13 cellular contexts compared by ENCODE assay signal in genomic region chr1:31736675-31737074, GRCh38. TPM values are rescaled to one million over a fixed set of nuclear protein-coding genes. Genes with fewer than 3 reads are reported as not detected.
DNase-seq lines count a peak whose midpoint lies in the region; ATAC-seq, FAIRE-seq and TF ChIP-seq lines count a peak whose summit lies in the region.
"Had no signal": no experiment of that assay in that cellular context is flagged by ENCODE, and none has a peak within 500 bp of the region (broad histone marks: within the 10 kb centered on the region; RNA-seq: fewer than 3 reads in every experiment).

No MANE protein-coding gene starts in this region.

- H3K27me3 Mint-ChIP-seq in immature natural killer cell (ENCODE audit: low read depth in 3 of 3) (peaks cover 0 to 4% (median 2%) of the 10 kb centered on the region in 3 donors), Calu3 (ENCODE audit: unreplicated experiment) (peaks cover 77% of the 10 kb centered on the region)

- FAIRE-seq in K562 (lab: Jason Lieb, UNC) = no peak

- H3K4me1 Mint-ChIP-seq in immature natural killer cell (peaks cover 0 to 3% of the 10 kb centered on the region in 2 donors), Calu3 (ENCODE audit: low read depth, unreplicated experiment) (peaks cover 19% of the 10 kb centered on the region)

- H3K9me3 Mint-ChIP-seq in immature natural killer cell = no peaks in the 10 kb centered on the region
- no peaks in the 10 kb centered on the region for H3K9me3 Mint-ChIP-seq in Calu3 (ENCODE audit: low read depth, unreplicated experiment)

- H2AFZ ChIP-seq in K562 (ENCODE audit: low read depth, low read length) = no peak overlapping the region

- H3K9me3 ChIP-seq in K562 (replicated peaks; ENCODE audit: control insufficient read depth, insufficient read depth, low read depth, low read length) = no peaks in the 10 kb centered on the region

- POLR2A ChIA-PET in K562 (lab: Yijun Ruan, JAX) = interaction anchor here (1.1 to 1.4 kb wide), 2 partner anchors 9 to 18 kb away, joined by 3 to 6 read pairs; no protein-coding TSS in a partner anchor

- H3K9me1 ChIP-seq in K562 (ENCODE audit: control insufficient read depth, insufficient read depth, low read length) = no peaks in the 10 kb centered on the region

- H3K27me3 ChIP-seq in K562 (ENCODE audit: control insufficient read depth in 2 of 2, insufficient read depth in 2 of 2, low read length in 2 of 2) = peaks cover 61 to 91% of the 10 kb centered on the region in 2 experiments
- H3K27me3 ChIP-seq: cardiac muscle cell had no signal

- 0 out of 4 replicates have a peak overlapping the region, but pooled peaks of 1 of the 2 experiments have one; percentile 10 for H3K9ac ChIP-seq in K562 (ENCODE audit: insufficient read depth in 1 of 2, low read depth in 2 of 2, low read length in 2 of 2)

- CTCF ChIA-PET in K562 (lab: Yijun Ruan, JAX; ENCODE audit: low intra/inter-chr PET ratio) = no interaction called here
- CTCF ChIA-PET in Calu3 (lab: Charles Lee) = no interaction called here

- DNase-seq in stimulated activated CD8-positive, alpha-beta memory T cell treated with anti-CD3 and anti-CD28 coated beads, Interleukin-12 subunit alpha, Interleukin-12 subunit beta, amount 100 ng/mL, for 4 hours (ENCODE audit: low read depth) = peak; percentile 56
- no peak for DNase-seq in stimulated activated CD8-positive, alpha-beta memory T cell treated with anti-CD3 and anti-CD28 coated beads, Interleukin-4, amount 100 ng/mL, for 48 hours
- DNase-seq in K562 (ENCODE audit: extremely low read depth in 1 of 4, low spot score in 3 of 4) = no peak
- DNase-seq in nucleus accumbens (lab: John Stamatoyannopoulos, UW) = peak in 30 of 56 donors; percentile 9 to 80 (median 45)
- no peak for DNase-seq in mucosa of gallbladder (ENCODE audit: low spot score)
- DNase-seq in immature natural killer cell = no peak
- no peak for DNase-seq in Calu3
- DNase-seq: NCI-H345, T-helper 9 cell had no signal

- no peak for TF ChIP-seq EP300 in K562 (IDR thresholded peaks at IDR 0.05; ENCODE audit: low read length)

- TF ChIP-seq CTCF in K562 (IDR thresholded peaks at IDR 0.05 in 2 of 3, conservative IDR thresholded peaks at IDR 0.05 in 1 of 3; ENCODE audit: insufficient read depth in 2 of 3, low read depth in 1 of 3, low read length in 3 of 3) = no peak
- no peak for TF ChIP-seq CTCF in Calu3 (IDR thresholded peaks at IDR 0.05; ENCODE audit: unreplicated experiment)

- no peak for ATAC-seq in K562
- ATAC-seq in HG03159 (IDR thresholded peaks at IDR 0.05; ENCODE audit: unreplicated experiment) = no peak
- ATAC-seq: Panc1 had no signal

- peaks cover 18% of the 10 kb centered on the region for H4K20me1 ChIP-seq in K562 (replicated peaks; ENCODE audit: control insufficient read depth, insufficient read depth, low read length)

- intact Hi-C loops in K562 (cut with micrococcal nuclease) = no loop called here
- intact Hi-C loops in Calu3 (cut with micrococcal nuclease; ENCODE audit: unreplicated experiment) = no loop called here

- peaks cover 0 to 24% of the 10 kb centered on the region in 2 experiments; a peak in 1 of 5 replicates for H3K4me1 ChIP-seq in K562 (replicated peaks in 1 of 2; ENCODE audit: control insufficient read depth in 2 of 2, insufficient read depth in 2 of 2, low read length in 2 of 2)

- no peaks in the 10 kb centered on the region for H3K79me2 ChIP-seq in K562 (ENCODE audit: control insufficient read depth, insufficient read depth, low read length)

- H3K36me3 Mint-ChIP-seq in immature natural killer cell (peaks cover 0 to 19% (median 13%) of the 10 kb centered on the region in 3 donors), Calu3 (ENCODE audit: insufficient read depth, unreplicated experiment) (no peaks in the 10 kb centered on the region)

- TF ChIP-seq RAD21 in K562 (CRISPR knock-in tag; conservative IDR thresholded peaks at IDR 0.05 in 1 of 2, IDR thresholded peaks at IDR 0.05 in 1 of 2) = no peak

- H3K4me3 ChIP-seq in K562 = no peak overlapping the region
- H3K4me3 ChIP-seq: cardiac muscle cell had no signal

- no peak overlapping the region for H3K27ac ChIP-seq in K562 (ENCODE audit: extremely low read depth, low read depth, low read length)
- H3K27ac ChIP-seq: C4-2B, cardiac muscle cell had no signal

- 0% methylated on average over 11 of the region's 18 CpGs for WGBS in K562 (ENCODE audit: insufficient coverage, low coverage, missing lambda C conversion rate)

- H3K4me2 ChIP-seq in K562 (ENCODE audit: insufficient read depth, low read length) = no peak overlapping the region

- no peak for TF ChIP-seq POLR2A in K562 (conservative IDR thresholded peaks at IDR 0.05)

- H3K27ac Mint-ChIP-seq in immature natural killer cell (no peak overlapping the region), Calu3 (ENCODE audit: unreplicated experiment) (no peak overlapping the region)

- in situ Hi-C loops in K562 (cut with MboI) = no loop called here

- no peak overlapping the region for H3K4me3 Mint-ChIP-seq in immature natural killer cell
- no peak overlapping the region for H3K4me3 Mint-ChIP-seq in Calu3 (ENCODE audit: low read depth, unreplicated experiment)

- BruUV-seq in K562 (replicated peaks; lab: Mats Ljungman, UMichigan) (no TSS peak), Calu3 (replicated peaks; lab: Mats Ljungman, UMichigan) (no TSS peak)

- H3K36me3 ChIP-seq in K562 (ENCODE audit: control insufficient read depth, insufficient read depth, low read length) = no peaks in the 10 kb centered on the region

TF ChIP-seq in K562, 482 proteins besides CTCF, POLR2A, EP300 and RAD21:
- TF ChIP-seq EGR1 (conservative IDR thresholded peaks at IDR 0.05) = peak; percentile 32; the same call in 1 of the 2 replicates
- no peak for TF ChIP-seq CREB3 (tag; conservative IDR thresholded peaks at IDR 0.05; ENCODE audit: low read depth)

RNA-seq across cellular contexts. Expression of gene ADGRB2, which starts 27.5 kb away (rescaled TPM):
- 0.42 and 2.8 TPM in 2 replicates for total RNA-seq in K562 (2011; cell fraction: chromatin; rRNA removed; ENCODE audit: low replicate concordance)
- 1.2 and 2.5 TPM in 2 replicates for total RNA-seq in K562 (2011; cell fraction: nucleolus; rRNA removed)
- total RNA-seq in K562 (2011; cell fraction: nucleoplasm; rRNA removed) = 0.31 and 0.44 TPM in 2 replicates
- total RNA-seq in K562 (2014; rRNA removed) (0.23 and 0.33 TPM in 2 replicates), K562 (2014; rRNA removed; fragmentation: Illumina TruSeq; extraction: Trizol) (0.04 TPM in 1 of 2 replicates, not detected in the other), K562 (2015; rRNA removed; fragmentation: Illumina TruSeq; extraction: Trizol) (0.22 and 0.23 TPM in 2 replicates), K562 (2021) (0.22 and 0.34 TPM in 2 replicates), mucosa of gallbladder (6.0 TPM), Calu3 (2022) (1.9 and 2.9 TPM in 2 replicates)
- polyA plus RNA-seq in K562 (2011; rRNA removed) (0.14 and 0.38 TPM in 2 replicates), K562 (2014; fragmentation: Illumina TruSeq; extraction: Trizol) (0.07 and 0.11 TPM in 2 replicates), K562 (2014; fragmentation: Nextera tagmentation; extraction: Ambion mirVana) (not detected), K562 (2014; rRNA removed) (0.18 and 0.20 TPM in 2 replicates), immature natural killer cell (1 to 10 TPM in 1 of 3 donors, under 1 TPM in 1, not detected in 1; 0.36 to 2.1 TPM)
- polyA plus RNA-seq in K562 (2011; cell fraction: cytosol; rRNA removed) = 0.27 and 0.35 TPM in 2 replicates
- polyA plus RNA-seq in K562 (2011; cell fraction: nucleus; rRNA removed) = 2.0 and 3.4 TPM in 2 replicates
- polyA plus RNA-seq in K562 (2012) = 0.17 and 0.54 TPM in 2 replicates
- 0.09 and 0.53 TPM in 2 replicates for polyA minus RNA-seq in K562 (2011; rRNA and poly(A)+ RNA removed)
- polyA minus RNA-seq in K562 (2011; cell fraction: cytosol; rRNA and poly(A)+ RNA removed) = 1.2 TPM in 1 of 2 replicates, not detected in the other
- polyA minus RNA-seq in K562 (2011; cell fraction: nucleus; rRNA and poly(A)+ RNA removed) = 0.67 and 1.7 TPM in 2 replicates

RNA-seq across cellular contexts. Expression of gene COL16A1, which starts 32.9 kb away (rescaled TPM):
- total RNA-seq in K562 (2011; cell fraction: chromatin; rRNA removed; ENCODE audit: low replicate concordance) = 0.44 TPM in 1 of 2 replicates, not detected in the other
- 0.13 and 0.17 TPM in 2 replicates for total RNA-seq in K562 (2011; cell fraction: nucleolus; rRNA removed)
- total RNA-seq in K562 (2011; cell fraction: nucleoplasm; rRNA removed) = not detected in 2 replicates
- 0.04 TPM in 1 of 2 replicates, not detected in the other for total RNA-seq in K562 (2014; rRNA removed)
- total RNA-seq in K562 (2014; rRNA removed; fragmentation: Illumina TruSeq; extraction: Trizol) = not detected in 2 replicates
- total RNA-seq in K562 (2015; rRNA removed; fragmentation: Illumina TruSeq; extraction: Trizol) = 0.08 TPM in 1 of 2 replicates, not detected in the other
- total RNA-seq in K562 (2021) = 0.54 and 0.60 TPM in 2 replicates
- polyA plus RNA-seq in K562 (2011; rRNA removed) = 0.11 TPM in 1 of 2 replicates, not detected in the other
- polyA plus RNA-seq in K562 (2011; cell fraction: cytosol; rRNA removed) = not detected in 2 replicates
- polyA plus RNA-seq in K562 (2011; cell fraction: nucleus; rRNA removed) = 0.31 and 0.36 TPM in 2 replicates
- polyA plus RNA-seq in K562 (2012) = 0.37 TPM in 1 of 2 replicates, not detected in the other
- not detected in 2 replicates for polyA plus RNA-seq in K562 (2014; fragmentation: Illumina TruSeq; extraction: Trizol)
- polyA plus RNA-seq in K562 (2014; fragmentation: Nextera tagmentation; extraction: Ambion mirVana) = not detected
- polyA plus RNA-seq in K562 (2014; rRNA removed) = 0.11 TPM in 1 of 2 replicates, not detected in the other
- polyA minus RNA-seq in K562 (2011; rRNA and poly(A)+ RNA removed) = not detected in 2 replicates
- polyA minus RNA-seq in K562 (2011; cell fraction: cytosol; rRNA and poly(A)+ RNA removed) = not detected in 2 replicates
- polyA minus RNA-seq in K562 (2011; cell fraction: nucleus; rRNA and poly(A)+ RNA removed) = not detected in 2 replicates
- total RNA-seq in mucosa of gallbladder = 52.5 TPM
- not detected for polyA plus RNA-seq in immature natural killer cell
- total RNA-seq in Calu3 (2022) = 3.8 and 9.2 TPM in 2 replicates

Comparison
In these comparisons a context has a peak if more than half of its experiments do, and no peak if none do; other contexts are left out.
1. DNase-seq: peak in stimulated activated CD8-positive, alpha-beta memory T cell treated with anti-CD3 and anti-CD28 coated beads, Interleukin-12 subunit alpha, Interleukin-12 subunit beta, amount 100 ng/mL, for 4 hours (single experiment) and nucleus accumbens (30 of 56); none in stimulated activated CD8-positive, alpha-beta memory T cell treated with anti-CD3 and anti-CD28 coated beads, Interleukin-4, amount 100 ng/mL, for 48 hours (single experiment), K562 (0 of 4), mucosa of gallbladder (single experiment), immature natural killer cell (0 of 3) and Calu3 (single experiment).